Comparison of ENCODE assay signal across 1 cellular context in the genomic region with DNA sequence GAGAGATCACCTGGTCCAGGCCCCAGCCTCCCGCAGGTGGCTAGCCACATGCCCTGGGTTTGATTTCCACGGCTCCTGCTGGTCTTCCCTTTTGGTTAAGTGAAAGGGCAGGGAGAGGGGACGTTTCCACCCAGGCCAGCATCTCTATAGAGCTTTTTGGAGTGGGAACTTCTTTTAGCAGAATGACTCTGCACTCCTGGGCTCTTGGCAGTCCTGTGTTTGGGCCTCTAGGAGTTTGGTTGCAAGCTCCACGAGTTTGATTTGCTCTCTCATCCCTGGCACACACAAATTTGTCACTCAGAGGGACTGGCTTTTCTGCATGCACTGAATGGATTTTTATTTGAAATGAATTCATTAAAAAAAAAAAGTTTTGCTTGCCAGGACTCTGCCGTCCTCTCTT.
A peak's percentile ranks its signal among the peaks of the same experiment; 100 is the strongest.
TF ChIP-seq lines count a peak whose summit lies in the region.

No MANE protein-coding gene starts in this region.

TF ChIP-seq in K562, 482 proteins besides CTCF, POLR2A, EP300 and RAD21:
- TF ChIP-seq FOXP1 (CRISPR knock-in tag; IDR thresholded peaks at IDR 0.05) (no peak), NFE2 (IDR thresholded peaks at IDR 0.05; ENCODE audit: low read depth) (peak; percentile 36)
